In genomic region chr9:5364294-5364990, GRCh38 we compare ENCODE assay signal across 1 cellular context.
TF ChIP-seq lines count a peak whose summit lies in the region.

No MANE protein-coding gene starts in this region.

TF ChIP-seq in GM12878, 131 proteins besides CTCF, POLR2A, EP300 and RAD21 (continued from another document):
- TF ChIP-seq PKNOX1 (IDR thresholded peaks at IDR 0.05) = peak; percentile 65
- peak; percentile 56; the same call in 1 of the 2 replicates for TF ChIP-seq ZBTB40 (IDR thresholded peaks at IDR 0.05; ENCODE audit: borderline replicate concordance)
- TF ChIP-seq BHLHE40 (IDR thresholded peaks at IDR 0.05; ENCODE audit: borderline replicate concordance in 1 of 2, low read depth in 2 of 2, low read length in 1 of 2) = peak; percentile 58 to 80
- TF ChIP-seq TARDBP (IDR thresholded peaks at IDR 0.05; ENCODE audit: borderline replicate concordance) = no peak
- no peak for TF ChIP-seq CHD1 (IDR thresholded peaks at IDR 0.05; ENCODE audit: low read depth, low read length)
- 0 out of 2 replicates have a peak, but pooled peaks have one; percentile 19 for TF ChIP-seq BMI1 (IDR thresholded peaks at IDR 0.05; ENCODE audit: borderline replicate concordance)
- no peak for TF ChIP-seq IRF3 (IDR thresholded peaks at IDR 0.05)
- TF ChIP-seq FOXM1 (IDR thresholded peaks at IDR 0.05; ENCODE audit: low read depth, low read length) = peak; percentile 42; the same call in 1 of the 2 replicates
- 0 out of 2 replicates have a peak, but pooled peaks have one; percentile 65 for TF ChIP-seq RELB (IDR thresholded peaks at IDR 0.05; ENCODE audit: low read depth)
- TF ChIP-seq IKZF1 (conservative IDR thresholded peaks at IDR 0.05) = peak; percentile 35; the same call in 1 of the 2 replicates
- TF ChIP-seq CEBPZ (IDR thresholded peaks at IDR 0.05; ENCODE audit: low read depth, low read length) = no peak
- 0 out of 2 replicates have a peak, but pooled peaks have one; percentile 35 for TF ChIP-seq ATF2 (IDR thresholded peaks at IDR 0.05; ENCODE audit: low read length)
- TF ChIP-seq SKIL (IDR thresholded peaks at IDR 0.05; ENCODE audit: low read depth, poor library complexity, severe bottlenecking) = peak; percentile 94
- TF ChIP-seq MEF2B (IDR thresholded peaks at IDR 0.05; ENCODE audit: partially characterized antibody, poor library complexity, severe bottlenecking) = peak; percentile 73
- TF ChIP-seq MTA2 (IDR thresholded peaks at IDR 0.05; ENCODE audit: low read depth) = peak; percentile 74
- peak; percentile 77 for TF ChIP-seq JUNB (IDR thresholded peaks at IDR 0.05)
- peak; percentile 68; the same call in 1 of the 2 replicates for TF ChIP-seq MEF2A (IDR thresholded peaks at IDR 0.05; ENCODE audit: insufficient read depth, low read depth, low read length)
- TF ChIP-seq TCF12 (IDR thresholded peaks at IDR 0.05; ENCODE audit: low read depth, low read length) = no peak
- no peak for TF ChIP-seq TAF1 (IDR thresholded peaks at IDR 0.05; ENCODE audit: borderline replicate concordance, low read depth, low read length)
- peak; percentile 68; the same call in 1 of the 2 replicates for TF ChIP-seq NFIC (IDR thresholded peaks at IDR 0.05; ENCODE audit: low read depth, low read length)
- peak; percentile 56 to 69 for TF ChIP-seq IKZF2 (IDR thresholded peaks at IDR 0.05)
- no peak for TF ChIP-seq NFYA (IDR thresholded peaks at IDR 0.05; ENCODE audit: borderline replicate concordance, low read depth, low read length)
- TF ChIP-seq FOXK2 (IDR thresholded peaks at IDR 0.05) = no peak
- 0 out of 2 replicates have a peak, but pooled peaks have one; percentile 33 for TF ChIP-seq DPF2 (IDR thresholded peaks at IDR 0.05)
- no peak for TF ChIP-seq ZNF592 (IDR thresholded peaks at IDR 0.05)
- TF ChIP-seq BACH1 (IDR thresholded peaks at IDR 0.05; ENCODE audit: borderline replicate concordance) = peak; percentile 30; the same call in 1 of the 2 replicates
TF ChIP-seq in GM12878: peak in this region for 20.
